10 cellular contexts compared by ENCODE assay signal in the genomic region with DNA sequence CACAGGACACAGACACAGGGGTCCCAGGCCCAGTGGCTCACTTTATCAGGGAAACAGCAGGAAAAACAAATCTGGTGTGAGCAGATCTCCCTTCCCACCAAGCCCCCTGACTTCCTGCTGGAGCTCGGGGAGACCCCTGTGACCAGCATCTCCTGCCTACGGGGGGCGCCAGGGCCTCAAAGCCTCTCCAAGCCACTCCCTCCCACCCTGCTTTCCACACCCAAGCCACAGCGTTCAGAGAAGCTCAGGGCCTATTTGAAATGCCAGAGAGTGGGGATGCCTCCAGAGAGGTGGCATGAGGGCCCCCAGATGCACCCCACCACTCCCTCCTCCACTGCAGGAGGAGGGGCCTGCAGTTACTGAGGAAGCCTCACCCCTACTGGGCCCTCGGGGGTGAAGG. TPM values are rescaled to one million over a fixed set of nuclear protein-coding genes. Genes with fewer than 3 reads are reported as not detected.
DNase-seq lines count a peak whose midpoint lies in the region; ATAC-seq and TF ChIP-seq lines count a peak whose summit lies in the region.
"Had no signal": no experiment of that assay in that cellular context is flagged by ENCODE, and none has a peak within 500 bp of the region (broad histone marks: within the 10 kb centered on the region; RNA-seq: fewer than 3 reads in every experiment).

No MANE protein-coding gene starts in this region.

- TF ChIP-seq CTCF in SK-N-SH (IDR thresholded peaks at IDR 0.05): peak; percentile 33
- TF ChIP-seq CTCF in sigmoid colon (IDR thresholded peaks at IDR 0.05): no peak

- H3K9me3 ChIP-seq in SK-N-SH (no peaks in the 10 kb centered on the region), sigmoid colon (no peaks in the 10 kb centered on the region)
- H3K9me3 ChIP-seq: tibial artery had no signal

- H3K9ac ChIP-seq in SK-N-SH: no peak overlapping the region

- H3K4me2 ChIP-seq in SK-N-SH: no peak overlapping the region

- no peak for TF ChIP-seq RAD21 in SK-N-SH (IDR thresholded peaks at IDR 0.05; ENCODE audit: low read length)

- peaks cover 7% of the 10 kb centered on the region for H3K36me3 Mint-ChIP-seq in central memory CD8-positive, alpha-beta T cell (ENCODE audit: insufficient read depth)

- H3K27me3 Mint-ChIP-seq in central memory CD8-positive, alpha-beta T cell: no peaks in the 10 kb centered on the region

- H3K4me1 ChIP-seq in SK-N-SH (ENCODE audit: control insufficient read depth in 1 of 2, insufficient read depth in 2 of 2, low read depth in 1 of 2, low read length in 1 of 2) (peaks cover 0 to 18% of the 10 kb centered on the region in 2 experiments; a peak in 1 of 4 replicates), sigmoid colon (peaks cover 0 to 45% (median 42%) of the 10 kb centered on the region in 4 donors)

- H3K9me2 ChIP-seq in SK-N-SH: no peaks in the 10 kb centered on the region

- CTCF ChIA-PET in SK-N-SH (lab: Yijun Ruan, JAX): interaction anchor here (0.6 to 16.8 kb wide), 32 partner anchors 10 to 694 kb away, joined by 3 to 1016 read pairs (median 4); a partner anchor contains a TSS

- POLR2A ChIA-PET in SK-N-SH (lab: Yijun Ruan, JAX): interaction anchor here (0.9 kb wide), 1 partner anchor 359 kb away, joined by 3 read pairs; no protein-coding TSS in a partner anchor

- no peaks in the 10 kb centered on the region for H4K20me1 ChIP-seq in SK-N-SH (ENCODE audit: insufficient read depth)

- peaks cover 6% of the 10 kb centered on the region for H3F3A ChIP-seq in SK-N-SH (replicated peaks; ENCODE audit: insufficient read depth)

- no peak for TF ChIP-seq POLR2A in sigmoid colon (IDR thresholded peaks at IDR 0.05)

- DNase-seq in SK-N-SH: peak; percentile 67
- peak; percentile 52 for DNase-seq in NCI-H2227 (lab: John Stamatoyannopoulos, UW; ENCODE audit: unreplicated experiment)
- DNase-seq in central memory CD8-positive, alpha-beta T cell (ENCODE audit: low spot score in 2 of 2): no peak
- DNase-seq in sigmoid colon: no peak
- DNase-seq in superior temporal gyrus (ENCODE audit: extremely low spot score): no peak
- DNase-seq: activated CD8-positive, alpha-beta memory T cell treated with anti-CD3 and anti-CD28 coated beads, Interleukin-2, amount 50 U/mL, for 48 hours had no signal

- H3K9me3 Mint-ChIP-seq in central memory CD8-positive, alpha-beta T cell: no peaks in the 10 kb centered on the region

- H3K27me3 ChIP-seq in SK-N-SH (ENCODE audit: insufficient read depth) (no peaks in the 10 kb centered on the region), sigmoid colon (no peaks in the 10 kb centered on the region)

- H3K27ac Mint-ChIP-seq in central memory CD8-positive, alpha-beta T cell (ENCODE audit: low read depth): peak overlapping the region; percentile 59

- peak overlapping the region; percentile 71 for H3K4me3 Mint-ChIP-seq in central memory CD8-positive, alpha-beta T cell

- intact Hi-C loops in sigmoid colon (cut with DNase I): loop anchor here (5.0 kb wide), 1 partner anchor 469 kb away; no protein-coding TSS in a partner anchor

- WGBS in SK-N-SH (ENCODE audit: low lambda C conversion rate): 71% methylated on average over 4 of the region's 5 CpGs
- 31 to 38% methylated on average over 5 of the region's 5 CpGs for WGBS in sigmoid colon, 2 donors

- H3K79me2 ChIP-seq in SK-N-SH (ENCODE audit: insufficient read depth): no peaks in the 10 kb centered on the region

- H3K27ac ChIP-seq in SK-N-SH (ENCODE audit: low read depth in 2 of 2, low read length in 1 of 2) (no peak overlapping the region), sigmoid colon (peak overlapping the region; percentile 12 to 57 (median 36))
- H3K27ac ChIP-seq: tibial artery had no signal

- ATAC-seq in SK-N-SH treated with all-trans-retinoic acid at 6 μM for 48 hours (no peak), HG03469 (IDR thresholded peaks at IDR 0.05; ENCODE audit: unreplicated experiment) (no peak), GM19397 (IDR thresholded peaks at IDR 0.05; ENCODE audit: unreplicated experiment) (no peak)
- no peak for ATAC-seq in central memory CD8-positive, alpha-beta T cell (replicated peaks; ENCODE audit: extremely low read depth, poor library complexity, severe bottlenecking)

- TF ChIP-seq EP300 in SK-N-SH (IDR thresholded peaks at IDR 0.05; ENCODE audit: borderline replicate concordance in 1 of 2, low read depth in 1 of 2, low read length in 1 of 2) (no peak), sigmoid colon (IDR thresholded peaks at IDR 0.05) (no peak)

- H3K36me3 ChIP-seq in SK-N-SH (replicated peaks in 1 of 2; ENCODE audit: control insufficient read depth in 1 of 2, insufficient read depth in 2 of 2, low read length in 1 of 2) (no peaks in the 10 kb centered on the region), sigmoid colon (no peaks in the 10 kb centered on the region)
- H3K36me3 ChIP-seq: tibial artery had no signal

- no peak overlapping the region for H2AFZ ChIP-seq in SK-N-SH (ENCODE audit: low read depth)

- H3K4me3 ChIP-seq in SK-N-SH (ENCODE audit: low read depth in 2 of 2, low read length in 1 of 2) (no peak overlapping the region), sigmoid colon (no peak overlapping the region)

- H3K4me1 Mint-ChIP-seq in central memory CD8-positive, alpha-beta T cell: peaks cover 26% of the 10 kb centered on the region

TF ChIP-seq in SK-N-SH, 30 proteins besides CTCF, POLR2A, EP300 and RAD21:
- TF ChIP-seq, protein P1, sequence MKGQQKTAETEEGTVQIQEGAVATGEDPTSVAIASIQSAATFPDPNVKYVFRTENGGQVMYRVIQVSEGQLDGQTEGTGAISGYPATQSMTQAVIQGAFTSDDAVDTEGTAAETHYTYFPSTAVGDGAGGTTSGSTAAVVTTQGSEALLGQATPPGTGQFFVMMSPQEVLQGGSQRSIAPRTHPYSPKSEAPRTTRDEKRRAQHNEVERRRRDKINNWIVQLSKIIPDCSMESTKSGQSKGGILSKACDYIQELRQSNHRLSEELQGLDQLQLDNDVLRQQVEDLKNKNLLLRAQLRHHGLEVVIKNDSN (IDR thresholded peaks at IDR 0.05; ENCODE audit: borderline replicate concordance, low read depth): no peak
TF ChIP-seq in SK-N-SH: peak in this region for 0.

TF ChIP-seq in SK-N-SH treated with all-trans-retinoic acid at 6 μM for 48 hours, 23 proteins besides CTCF, POLR2A, EP300 and RAD21 (continues in another document):
- TF ChIP-seq, protein P2, sequence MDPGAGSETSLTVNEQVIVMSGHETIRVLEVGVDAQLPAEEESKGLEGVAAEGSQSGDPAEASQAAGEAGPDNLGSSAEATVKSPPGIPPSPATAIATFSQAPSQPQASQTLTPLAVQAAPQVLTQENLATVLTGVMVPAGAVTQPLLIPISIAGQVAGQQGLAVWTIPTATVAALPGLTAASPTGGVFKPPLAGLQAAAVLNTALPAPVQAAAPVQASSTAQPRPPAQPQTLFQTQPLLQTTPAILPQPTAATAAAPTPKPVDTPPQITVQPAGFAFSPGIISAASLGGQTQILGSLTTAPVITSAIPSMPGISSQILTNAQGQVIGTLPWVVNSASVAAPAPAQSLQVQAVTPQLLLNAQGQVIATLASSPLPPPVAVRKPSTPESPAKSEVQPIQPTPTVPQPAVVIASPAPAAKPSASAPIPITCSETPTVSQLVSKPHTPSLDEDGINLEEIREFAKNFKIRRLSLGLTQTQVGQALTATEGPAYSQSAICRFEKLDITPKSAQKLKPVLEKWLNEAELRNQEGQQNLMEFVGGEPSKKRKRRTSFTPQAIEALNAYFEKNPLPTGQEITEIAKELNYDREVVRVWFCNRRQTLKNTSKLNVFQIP (CRISPR knock-in tag; IDR thresholded peaks at IDR 0.05; ENCODE audit: borderline replicate concordance, low read depth): no peak
- TF ChIP-seq TOX (CRISPR knock-in tag; IDR thresholded peaks at IDR 0.05; ENCODE audit: borderline replicate concordance) (no peak), CSDC2 (CRISPR knock-in tag; IDR thresholded peaks at IDR 0.05) (no peak), ARNTL (CRISPR knock-in tag; IDR thresholded peaks at IDR 0.05; ENCODE audit: borderline replicate concordance, low read depth) (no peak), ZNF70 (CRISPR knock-in tag; IDR thresholded peaks at IDR 0.05) (no peak), SNAI2 (CRISPR knock-in tag; IDR thresholded peaks at IDR 0.05) (no peak)
- TF ChIP-seq, protein P3, sequence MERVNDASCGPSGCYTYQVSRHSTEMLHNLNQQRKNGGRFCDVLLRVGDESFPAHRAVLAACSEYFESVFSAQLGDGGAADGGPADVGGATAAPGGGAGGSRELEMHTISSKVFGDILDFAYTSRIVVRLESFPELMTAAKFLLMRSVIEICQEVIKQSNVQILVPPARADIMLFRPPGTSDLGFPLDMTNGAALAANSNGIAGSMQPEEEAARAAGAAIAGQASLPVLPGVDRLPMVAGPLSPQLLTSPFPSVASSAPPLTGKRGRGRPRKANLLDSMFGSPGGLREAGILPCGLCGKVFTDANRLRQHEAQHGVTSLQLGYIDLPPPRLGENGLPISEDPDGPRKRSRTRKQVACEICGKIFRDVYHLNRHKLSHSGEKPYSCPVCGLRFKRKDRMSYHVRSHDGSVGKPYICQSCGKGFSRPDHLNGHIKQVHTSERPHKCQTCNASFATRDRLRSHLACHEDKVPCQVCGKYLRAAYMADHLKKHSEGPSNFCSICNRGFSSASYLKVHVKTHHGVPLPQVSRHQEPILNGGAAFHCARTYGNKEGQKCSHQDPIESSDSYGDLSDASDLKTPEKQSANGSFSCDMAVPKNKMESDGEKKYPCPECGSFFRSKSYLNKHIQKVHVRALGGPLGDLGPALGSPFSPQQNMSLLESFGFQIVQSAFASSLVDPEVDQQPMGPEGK (CRISPR knock-in tag; IDR thresholded peaks at IDR 0.05; ENCODE audit: borderline replicate concordance): no peak
- TF ChIP-seq, protein P4, sequence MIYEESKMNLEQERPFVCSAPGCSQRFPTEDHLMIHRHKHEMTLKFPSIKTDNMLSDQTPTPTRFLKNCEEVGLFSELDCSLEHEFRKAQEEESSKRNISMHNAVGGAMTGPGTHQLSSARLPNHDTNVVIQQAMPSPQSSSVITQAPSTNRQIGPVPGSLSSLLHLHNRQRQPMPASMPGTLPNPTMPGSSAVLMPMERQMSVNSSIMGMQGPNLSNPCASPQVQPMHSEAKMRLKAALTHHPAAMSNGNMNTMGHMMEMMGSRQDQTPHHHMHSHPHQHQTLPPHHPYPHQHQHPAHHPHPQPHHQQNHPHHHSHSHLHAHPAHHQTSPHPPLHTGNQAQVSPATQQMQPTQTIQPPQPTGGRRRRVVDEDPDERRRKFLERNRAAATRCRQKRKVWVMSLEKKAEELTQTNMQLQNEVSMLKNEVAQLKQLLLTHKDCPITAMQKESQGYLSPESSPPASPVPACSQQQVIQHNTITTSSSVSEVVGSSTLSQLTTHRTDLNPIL (CRISPR knock-in tag; IDR thresholded peaks at IDR 0.05; ENCODE audit: low read depth): no peak

RNA-seq across cellular contexts. Expression of a gene that starts 5.7 kb away (rescaled TPM):
- 1.1 and 1.6 TPM in 2 replicates for polyA plus RNA-seq in SK-N-SH (2012; rRNA removed)
- 1.2 and 1.7 TPM in 2 replicates for polyA plus RNA-seq in SK-N-SH (2012; cell fraction: cytosol; rRNA removed)
- polyA plus RNA-seq in SK-N-SH (2012; cell fraction: nucleus; rRNA removed): 2.4 and 4.2 TPM in 2 replicates
- 10 to 100 TPM; 37.2 to 54.3 (median 47.4) TPM for total RNA-seq in sigmoid colon
- polyA plus RNA-seq in sigmoid colon: 10 to 100 TPM in 1 of 3 donors, 1 to 10 TPM in 2; 5.3 to 14.4 (median 7.9) TPM

RNA-seq across cellular contexts. Expression of a gene that starts 37.9 kb away (rescaled TPM):
- 16.2 and 23.6 TPM in 2 replicates for polyA plus RNA-seq in SK-N-SH (2012; rRNA removed)
- 15.9 and 26.1 TPM in 2 replicates for polyA plus RNA-seq in SK-N-SH (2012; cell fraction: cytosol; rRNA removed)
- 15.9 and 37.1 TPM in 2 replicates for polyA plus RNA-seq in SK-N-SH (2012; cell fraction: nucleus; rRNA removed)
- 1 to 10 TPM in 1 of 4 donors, not detected in 3; 1.7 TPM for total RNA-seq in sigmoid colon
- 10 to 100 TPM; 33.0 to 37.9 (median 37.8) TPM for polyA plus RNA-seq in sigmoid colon

Comparison
In these comparisons a context has a peak if more than half of its experiments do, and no peak if none do; other contexts are left out.
1. DNase-seq: peak in SK-N-SH (single experiment) and NCI-H2227 (single experiment); none in central memory CD8-positive, alpha-beta T cell (0 of 2), sigmoid colon (single experiment) and superior temporal gyrus (single experiment).
2. H3K27ac ChIP-seq: peak in sigmoid colon (4 of 4); none in SK-N-SH (0 of 2).